ENCODE assay signal across 18 cellular contexts in genomic region chr12:124407074-124407473, GRCh38.
DNase-seq lines count a peak whose midpoint lies in the region; ATAC-seq and TF ChIP-seq lines count a peak whose summit lies in the region.
"Had no signal": no experiment of that assay in that cellular context is flagged by ENCODE, and none has a peak within 500 bp of the region (broad histone marks: within the 10 kb centered on the region; RNA-seq: fewer than 3 reads in every experiment).

No MANE protein-coding gene starts in this region.

- peak; percentile 11 for TF ChIP-seq CTCF in DOHH2 (IDR thresholded peaks at IDR 0.05; ENCODE audit: low read depth, low read length, poor library complexity, severe bottlenecking)
- 0 out of 2 replicates have a peak, but pooled peaks have one; percentile 17 for TF ChIP-seq CTCF in OCI-LY1 (IDR thresholded peaks at IDR 0.05; ENCODE audit: low read length)
- TF ChIP-seq CTCF in brain (conservative IDR thresholded peaks at IDR 0.05) = no peak
- no peak for TF ChIP-seq CTCF in nephron progenitor cell (IDR thresholded peaks at IDR 0.05)
- no peak for TF ChIP-seq CTCF in esophagus squamous epithelium (IDR thresholded peaks at IDR 0.05)

- H4K20me1 ChIP-seq in DOHH2 (ENCODE audit: control insufficient read depth, insufficient read depth, low read depth, low read length) (no peaks in the 10 kb centered on the region; the same call in 1 of the 2 replicates), OCI-LY1 (ENCODE audit: insufficient read depth, low read length) (no peaks in the 10 kb centered on the region)

- H3K4me3 ChIP-seq in DOHH2 (ENCODE audit: low read length) (no peak overlapping the region), OCI-LY1 (ENCODE audit: low read depth, low read length, poor library complexity, severe bottlenecking) (no peak overlapping the region), esophagus squamous epithelium (no peak overlapping the region)
- H3K4me3 ChIP-seq: PC-9, SK-N-MC had no signal

- 90 to 95% methylated on average over 7 of the region's 8 CpGs for WGBS in esophagus squamous epithelium, 2 donors

- H3K4me2 ChIP-seq in DOHH2 (ENCODE audit: low read length) (no peak overlapping the region), OCI-LY1 (ENCODE audit: low read length) (no peak overlapping the region)
- H3K4me2 ChIP-seq: PC-9 had no signal

- peaks cover 23% of the 10 kb centered on the region for H3K36me3 Mint-ChIP-seq in brain
- H3K36me3 Mint-ChIP-seq in nephron progenitor cell (ENCODE audit: low read depth) = peaks cover 12% of the 10 kb centered on the region

- H3K27me3 ChIP-seq in DOHH2 (ENCODE audit: control insufficient read depth, low read length) = no peaks in the 10 kb centered on the region
- H3K27me3 ChIP-seq in OCI-LY1 (ENCODE audit: insufficient read depth, low read length) = no peaks in the 10 kb centered on the region
- H3K27me3 ChIP-seq in esophagus squamous epithelium = no peaks in the 10 kb centered on the region

- H3K27ac Mint-ChIP-seq in brain = peak overlapping the region; percentile 24 to 71 (median 69)
- peak overlapping the region; percentile 68 for H3K27ac Mint-ChIP-seq in nephron progenitor cell
- H3K27ac Mint-ChIP-seq: IgD-negative memory B cell had no signal

- no peaks in the 10 kb centered on the region for H3K9me2 ChIP-seq in DOHH2 (replicated peaks; ENCODE audit: control insufficient read depth, low read length)
- no peaks in the 10 kb centered on the region for H3K9me2 ChIP-seq in OCI-LY1 (ENCODE audit: low read depth, low read length)

- H3K4me3 Mint-ChIP-seq in brain (no peak overlapping the region), nephron progenitor cell (no peak overlapping the region)

- H3K79me2 ChIP-seq in DOHH2 (ENCODE audit: control insufficient read depth, low read length) (no peaks in the 10 kb centered on the region), OCI-LY1 (ENCODE audit: insufficient read depth, low read length) (no peaks in the 10 kb centered on the region)

- H3K9me3 ChIP-seq in DOHH2 (ENCODE audit: control insufficient read depth, insufficient read depth, low read length) = no peaks in the 10 kb centered on the region
- H3K9me3 ChIP-seq in OCI-LY1 (ENCODE audit: low read length) = no peaks in the 10 kb centered on the region
- no peaks in the 10 kb centered on the region for H3K9me3 ChIP-seq in esophagus squamous epithelium

- H3K4me1 Mint-ChIP-seq in brain (peaks cover 63% of the 10 kb centered on the region), nephron progenitor cell (peaks cover 64% of the 10 kb centered on the region)

- H2AFZ ChIP-seq in OCI-LY1 (ENCODE audit: low read length) = no peak overlapping the region
- H2AFZ ChIP-seq: PC-9 had no signal

- no peak overlapping the region for H3K9ac ChIP-seq in OCI-LY1 (ENCODE audit: low read length)

- no peak for TF ChIP-seq POLR2A in esophagus squamous epithelium (IDR thresholded peaks at IDR 0.05)

- H3K27ac ChIP-seq in DOHH2 (ENCODE audit: low read depth, low read length) (no peak overlapping the region), OCI-LY1 (ENCODE audit: low read depth, low read length, poor library complexity, severe bottlenecking) (no peak overlapping the region), esophagus squamous epithelium (no peak overlapping the region)
- H3K27ac ChIP-seq: PC-9, SK-N-MC had no signal

- no peak for ATAC-seq in GM21619 (IDR thresholded peaks at IDR 0.05; ENCODE audit: unreplicated experiment)
- ATAC-seq: Right ventricle myocardium inferior had no signal

- DNase-seq in nephron progenitor cell (no peak), NCI-H748 (lab: John Stamatoyannopoulos, UW; ENCODE audit: unreplicated experiment) (no peak), esophagus squamous epithelium (lab: John Stamatoyannopoulos, UW) (no peak), HuH-7.5 (ENCODE audit: low spot score) (no peak)
- DNase-seq: HCEC 1CT, MV-4-11, NCI-H1436, NCI-H2081, NCI-H226, NCI-H526, PC-9 had no signal

- intact Hi-C loops in esophagus squamous epithelium (cut with DNase I) = no loop called here

- H3K27me3 Mint-ChIP-seq in brain (no peaks in the 10 kb centered on the region), nephron progenitor cell (ENCODE audit: low read depth, poor library complexity) (no peaks in the 10 kb centered on the region)
- H3K27me3 Mint-ChIP-seq: IgD-negative memory B cell had no signal

- H3K36me3 ChIP-seq in DOHH2 (ENCODE audit: control insufficient read depth, low read length) = no peaks in the 10 kb centered on the region; the same call in 1 of the 2 replicates
- no peaks in the 10 kb centered on the region for H3K36me3 ChIP-seq in OCI-LY1 (ENCODE audit: insufficient read depth, low read length)
- H3K36me3 ChIP-seq in esophagus squamous epithelium = peaks cover 0 to 94% (median 14%) of the 10 kb centered on the region in 3 donors

- H3K9me3 Mint-ChIP-seq in brain = no peaks in the 10 kb centered on the region
- H3K9me3 Mint-ChIP-seq in nephron progenitor cell = no peaks in the 10 kb centered on the region
- H3K9me3 Mint-ChIP-seq: IgD-negative memory B cell had no signal

- H3F3A ChIP-seq in DOHH2 (ENCODE audit: control insufficient read depth, insufficient read depth) (no peaks in the 10 kb centered on the region), OCI-LY1 (ENCODE audit: insufficient read depth, low read length) (no peaks in the 10 kb centered on the region)

- H3K4me1 ChIP-seq in DOHH2 (ENCODE audit: control insufficient read depth, low read length) (no peaks in the 10 kb centered on the region), OCI-LY1 (ENCODE audit: insufficient read depth, low read length, severe bottlenecking) (peaks cover 7% of the 10 kb centered on the region), esophagus squamous epithelium (peaks cover 18 to 62% (median 36%) of the 10 kb centered on the region in 3 donors)

Comparison
In these comparisons a context has a peak if more than half of its experiments do, and no peak if none do; other contexts are left out.
1. CTCF ChIP-seq: peak in DOHH2 (single experiment) and OCI-LY1 (single experiment); none in brain (0 of 2), nephron progenitor cell (single experiment) and esophagus squamous epithelium (0 of 6).